Comparison of ENCODE assay signal across 8 cellular contexts in the genomic region with DNA sequence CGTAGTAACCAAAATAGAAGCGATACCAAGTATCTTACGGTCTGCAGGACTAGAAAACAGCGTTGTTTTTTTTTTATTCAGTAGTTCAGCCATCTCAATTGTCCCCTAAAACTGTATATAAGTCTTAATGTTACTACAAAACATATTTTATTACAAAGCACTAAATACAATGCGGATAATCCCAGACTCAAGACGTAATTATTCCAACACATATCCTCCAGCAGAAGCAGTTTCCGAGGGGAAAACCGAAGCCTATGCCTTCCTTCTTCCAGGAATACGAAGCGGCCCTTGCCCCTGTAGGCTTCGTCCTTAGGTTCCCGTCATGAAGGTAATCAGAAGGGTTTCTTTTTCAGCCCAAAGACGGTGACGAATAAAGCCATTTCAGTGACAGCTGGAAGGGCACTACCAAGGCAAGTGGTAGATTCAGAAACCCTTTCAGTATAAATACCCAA. TPM values are rescaled to one million over a fixed set of nuclear protein-coding genes. Genes with fewer than 3 reads are reported as not detected.
DNase-seq lines count a peak whose midpoint lies in the region; ATAC-seq, FAIRE-seq and TF ChIP-seq lines count a peak whose summit lies in the region.

No MANE protein-coding gene starts in this region.

- FAIRE-seq in A549 (lab: Jason Lieb, UNC): no peak

- no peaks in the 10 kb centered on the region for H3K36me3 Mint-ChIP-seq in HFFc6 (ENCODE audit: low read depth)

- H3K36me3 ChIP-seq in breast epithelium: no peaks in the 10 kb centered on the region

- H3K4me3 Mint-ChIP-seq in HFFc6: peak overlapping the region; percentile 91

- H3K27ac Mint-ChIP-seq in HFFc6: peak overlapping the region; percentile 100

- intact Hi-C loops in breast epithelium (cut with DNase I; ENCODE audit: low total_unique reads): no loop called here

- POLR2A ChIA-PET in A549 (lab: Yijun Ruan, JAX): interaction anchor here (0.6 to 2.1 kb wide), 34 partner anchors 10 to 488 kb away, joined by 3 to 45 read pairs (median 10); a partner anchor contains a TSS

- peaks cover 6% of the 10 kb centered on the region for H3K27me3 Mint-ChIP-seq in HFFc6 (ENCODE audit: insufficient read depth)

- no peak for TF ChIP-seq POLR2A in A549 (IDR thresholded peaks at IDR 0.05; ENCODE audit: low read length)
- no peak for TF ChIP-seq POLR2A in breast epithelium (IDR thresholded peaks at IDR 0.05)

- no peak for TF ChIP-seq EP300 in A549 (IDR thresholded peaks at IDR 0.05)

- CTCF ChIA-PET in A549 (lab: Yijun Ruan, JAX): interaction anchor here (0.6 to 3.1 kb wide), 8 partner anchors 11 to 613 kb away, joined by 3 to 11 read pairs (median 4); a partner anchor contains a TSS

- peaks cover 49% of the 10 kb centered on the region for H3K4me1 Mint-ChIP-seq in HFFc6 (ENCODE audit: low read depth)

- H3K27me3 ChIP-seq in breast epithelium: no peaks in the 10 kb centered on the region

- DNase-seq in A549 (ENCODE audit: low read depth in 1 of 2, low spot score in 1 of 2): peak in 1 of 2 experiments; percentile 59
- no peak for DNase-seq in HFFc6
- no peak for DNase-seq in breast epithelium (ENCODE audit: low spot score in 2 of 2)
- peak; percentile 86 for DNase-seq in middle frontal gyrus (ENCODE audit: extremely low spot score, low spot score)
- no peak for DNase-seq in OCI-M2 (lab: John Stamatoyannopoulos, UW; ENCODE audit: unreplicated experiment)
- DNase-seq in NCI-H2227 treated with DMSO at 0.1 percent for 48 hours (lab: John Stamatoyannopoulos, UW): no peak
- no peak for DNase-seq in kidney glomerular epithelial cell (lab: John Stamatoyannopoulos, UW)

- H3K9me3 ChIP-seq in A549: no peaks in the 10 kb centered on the region
- no peaks in the 10 kb centered on the region for H3K9me3 ChIP-seq in breast epithelium

- peak overlapping the region; percentile 41 for H3K4me3 ChIP-seq in A549
- peak overlapping the region; percentile 33 to 59 (median 47) for H3K4me3 ChIP-seq in breast epithelium

- H3K4me2 ChIP-seq in A549: peak overlapping the region; percentile 88

- H3K9me3 Mint-ChIP-seq in HFFc6: no peaks in the 10 kb centered on the region

- WGBS in A549 (ENCODE audit: missing lambda C conversion rate): 3% methylated on average over 14 of the region's 14 CpGs

- H3K27ac ChIP-seq in A549 (peak overlapping the region; percentile 86 to 88), breast epithelium (peak overlapping the region; percentile 95)

- TF ChIP-seq CTCF in A549 (IDR thresholded peaks at IDR 0.05) (no peak), HFFc6 (IDR thresholded peaks at IDR 0.05) (no peak), breast epithelium (IDR thresholded peaks at IDR 0.05) (no peak)

- H3K4me1 ChIP-seq in A549 (peaks cover 34% of the 10 kb centered on the region), breast epithelium (peaks cover 0 to 9% of the 10 kb centered on the region in 2 donors)

- TF ChIP-seq RAD21 in A549 (conservative IDR thresholded peaks at IDR 0.05 in 1 of 2, IDR thresholded peaks at IDR 0.05 in 1 of 2): no peak

- peak; percentile 10 to 13; a peak in 3 of 6 replicates for ATAC-seq in A549
- no peak for ATAC-seq in HG03135 (IDR thresholded peaks at IDR 0.05; ENCODE audit: unreplicated experiment)

TF ChIP-seq in A549, 52 proteins besides CTCF, POLR2A, EP300 and RAD21 (continues in another document):
- no peak for TF ChIP-seq HDAC2 (IDR thresholded peaks at IDR 0.05)
- TF ChIP-seq, protein P1, sequence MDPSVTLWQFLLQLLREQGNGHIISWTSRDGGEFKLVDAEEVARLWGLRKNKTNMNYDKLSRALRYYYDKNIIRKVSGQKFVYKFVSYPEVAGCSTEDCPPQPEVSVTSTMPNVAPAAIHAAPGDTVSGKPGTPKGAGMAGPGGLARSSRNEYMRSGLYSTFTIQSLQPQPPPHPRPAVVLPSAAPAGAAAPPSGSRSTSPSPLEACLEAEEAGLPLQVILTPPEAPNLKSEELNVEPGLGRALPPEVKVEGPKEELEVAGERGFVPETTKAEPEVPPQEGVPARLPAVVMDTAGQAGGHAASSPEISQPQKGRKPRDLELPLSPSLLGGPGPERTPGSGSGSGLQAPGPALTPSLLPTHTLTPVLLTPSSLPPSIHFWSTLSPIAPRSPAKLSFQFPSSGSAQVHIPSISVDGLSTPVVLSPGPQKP (IDR thresholded peaks at IDR 0.05; ENCODE audit: low read depth, low read length): no peak
- TF ChIP-seq CBX2 (IDR thresholded peaks at IDR 0.05; ENCODE audit: borderline replicate concordance, low read depth): no peak
- no peak for TF ChIP-seq SMC3 (IDR thresholded peaks at IDR 0.05)
- no peak for TF ChIP-seq ESRRA (IDR thresholded peaks at IDR 0.05; ENCODE audit: borderline replicate concordance, low read length)
- TF ChIP-seq, protein P2, sequence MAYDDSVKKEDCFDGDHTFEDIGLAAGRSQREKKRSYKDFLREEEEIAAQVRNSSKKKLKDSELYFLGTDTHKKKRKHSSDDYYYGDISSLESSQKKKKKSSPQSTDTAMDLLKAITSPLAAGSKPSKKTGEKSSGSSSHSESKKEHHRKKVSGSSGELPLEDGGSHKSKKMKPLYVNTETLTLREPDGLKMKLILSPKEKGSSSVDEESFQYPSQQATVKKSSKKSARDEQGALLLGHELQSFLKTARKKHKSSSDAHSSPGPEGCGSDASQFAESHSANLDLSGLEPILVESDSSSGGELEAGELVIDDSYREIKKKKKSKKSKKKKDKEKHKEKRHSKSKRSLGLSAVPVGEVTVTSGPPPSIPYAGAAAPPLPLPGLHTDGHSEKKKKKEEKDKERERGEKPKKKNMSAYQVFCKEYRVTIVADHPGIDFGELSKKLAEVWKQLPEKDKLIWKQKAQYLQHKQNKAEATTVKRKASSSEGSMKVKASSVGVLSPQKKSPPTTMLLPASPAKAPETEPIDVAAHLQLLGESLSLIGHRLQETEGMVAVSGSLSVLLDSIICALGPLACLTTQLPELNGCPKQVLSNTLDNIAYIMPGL (CRISPR knock-in tag; IDR thresholded peaks at IDR 0.05; ENCODE audit: borderline replicate concordance): no peak
- no peak for TF ChIP-seq SREBF2 (IDR thresholded peaks at IDR 0.05)
- TF ChIP-seq, protein P3, sequence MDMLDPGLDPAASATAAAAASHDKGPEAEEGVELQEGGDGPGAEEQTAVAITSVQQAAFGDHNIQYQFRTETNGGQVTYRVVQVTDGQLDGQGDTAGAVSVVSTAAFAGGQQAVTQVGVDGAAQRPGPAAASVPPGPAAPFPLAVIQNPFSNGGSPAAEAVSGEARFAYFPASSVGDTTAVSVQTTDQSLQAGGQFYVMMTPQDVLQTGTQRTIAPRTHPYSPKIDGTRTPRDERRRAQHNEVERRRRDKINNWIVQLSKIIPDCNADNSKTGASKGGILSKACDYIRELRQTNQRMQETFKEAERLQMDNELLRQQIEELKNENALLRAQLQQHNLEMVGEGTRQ (IDR thresholded peaks at IDR 0.05): no peak
- no peak for TF ChIP-seq JUNB (IDR thresholded peaks at IDR 0.05)
- no peak for TF ChIP-seq FOSB (CRISPR knock-in tag; IDR thresholded peaks at IDR 0.05)
- TF ChIP-seq RNF2 (IDR thresholded peaks at IDR 0.05; ENCODE audit: borderline replicate concordance, low read depth): no peak
- TF ChIP-seq JUN (IDR thresholded peaks at IDR 0.05): no peak

RNA-seq across cellular contexts. Expression of a gene that starts 2.3 kb away (rescaled TPM):
- polyA plus RNA-seq in A549 (2011; rRNA removed) (21.8 and 22.8 TPM in 2 replicates), A549 (2017; fragmentation: RNase III; extraction: RNeasy Plus Mini Kit Qiagen cat#74134 plus additional on column Dnase treatment) (16.0 to 19.2 TPM (median 17.0 TPM) in 3 replicates)
- polyA plus RNA-seq in A549 (2012; cell fraction: cytosol; rRNA removed): 27.0 and 28.5 TPM in 2 replicates
- 17.3 and 18.3 TPM in 2 replicates for polyA plus RNA-seq in A549 (2012; cell fraction: nucleus; rRNA removed)
- polyA minus RNA-seq in A549 (2011; rRNA and poly(A)+ RNA removed): 94.8 and 135 TPM in 2 replicates
- 10 to 100 TPM; 13.8 to 18.8 (median 17.5) TPM for total RNA-seq in HFFc6 (2021; fragmentation: NEBNext Ultra II Directional; extraction: Animal tissue kit (Norgen Biotek cat#: 25700))
- 10 to 100 TPM; 15.7 to 83.1 (median 41.0) TPM for total RNA-seq in breast epithelium

RNA-seq across cellular contexts. Expression of a gene that starts 11.1 kb away (rescaled TPM):
- polyA plus RNA-seq in A549 (2011; rRNA removed): 21.7 and 24.7 TPM in 2 replicates
- 20.5 and 26.1 TPM in 2 replicates for polyA plus RNA-seq in A549 (2012; cell fraction: cytosol; rRNA removed)
- polyA plus RNA-seq in A549 (2012; cell fraction: nucleus; rRNA removed): 23.5 and 36.3 TPM in 2 replicates
- 19.2 to 23.3 TPM (median 19.3 TPM) in 3 replicates for polyA plus RNA-seq in A549 (2017; fragmentation: RNase III; extraction: RNeasy Plus Mini Kit Qiagen cat#74134 plus additional on column Dnase treatment)
- 8.5 and 9.5 TPM in 2 replicates for polyA minus RNA-seq in A549 (2011; rRNA and poly(A)+ RNA removed)
- 10 to 100 TPM; 37.0 to 47.6 (median 44.5) TPM for total RNA-seq in HFFc6 (2021; fragmentation: NEBNext Ultra II Directional; extraction: Animal tissue kit (Norgen Biotek cat#: 25700))
- total RNA-seq in breast epithelium: 10 to 100 TPM; 21.8 to 30.2 (median 28.1) TPM

RNA-seq across cellular contexts. Expression of a gene that starts 16.1 kb away (rescaled TPM):
- 3.0 and 3.3 TPM in 2 replicates for polyA plus RNA-seq in A549 (2011; rRNA removed)
- 4.7 and 6.0 TPM in 2 replicates for polyA plus RNA-seq in A549 (2012; cell fraction: cytosol; rRNA removed)
- 5.1 and 6.7 TPM in 2 replicates for polyA plus RNA-seq in A549 (2012; cell fraction: nucleus; rRNA removed)
- 4.1 to 6.6 TPM (median 6.1 TPM) in 3 replicates for polyA plus RNA-seq in A549 (2017; fragmentation: RNase III; extraction: RNeasy Plus Mini Kit Qiagen cat#74134 plus additional on column Dnase treatment)
- polyA minus RNA-seq in A549 (2011; rRNA and poly(A)+ RNA removed): 3.4 and 3.8 TPM in 2 replicates
- total RNA-seq in HFFc6 (2021; fragmentation: NEBNext Ultra II Directional; extraction: Animal tissue kit (Norgen Biotek cat#: 25700)): 1 to 10 TPM; 4.4 to 6.0 (median 4.6) TPM
- 10 to 100 TPM in 2 of 3 donors, 1 to 10 TPM in 1; 8.5 to 11.5 (median 10.8) TPM for total RNA-seq in breast epithelium

RNA-seq across cellular contexts. Expression of a gene that starts 21.7 kb away (rescaled TPM):
- polyA plus RNA-seq in A549 (2011; rRNA removed) (5.5 and 5.6 TPM in 2 replicates), A549 (2017; fragmentation: RNase III; extraction: RNeasy Plus Mini Kit Qiagen cat#74134 plus additional on column Dnase treatment) (6.8 to 8.7 TPM (median 8.4 TPM) in 3 replicates)
- polyA plus RNA-seq in A549 (2012; cell fraction: cytosol; rRNA removed): 7.4 and 10.9 TPM in 2 replicates
- 53.8 and 57.6 TPM in 2 replicates for polyA plus RNA-seq in A549 (2012; cell fraction: nucleus; rRNA removed)
- 13.7 and 34.7 TPM in 2 replicates for polyA minus RNA-seq in A549 (2011; rRNA and poly(A)+ RNA removed)
- total RNA-seq in HFFc6 (2021; fragmentation: NEBNext Ultra II Directional; extraction: Animal tissue kit (Norgen Biotek cat#: 25700)): 10 to 100 TPM; 18.9 to 31.8 (median 26.9) TPM
- 100 to 1,000 TPM in 2 of 3 donors, 10 to 100 TPM in 1; 97.3 to 167 (median 115) TPM for total RNA-seq in breast epithelium

RNA-seq across cellular contexts. Expression of a gene that starts 36.5 kb away (rescaled TPM):
- polyA plus RNA-seq in A549 (2011; rRNA removed) (51.0 and 59.5 TPM in 2 replicates), A549 (2017; fragmentation: RNase III; extraction: RNeasy Plus Mini Kit Qiagen cat#74134 plus additional on column Dnase treatment) (124 to 137 TPM (median 130 TPM) in 3 replicates)
- polyA plus RNA-seq in A549 (2012; cell fraction: cytosol; rRNA removed): 161 and 188 TPM in 2 replicates
- 627 and 727 TPM in 2 replicates for polyA plus RNA-seq in A549 (2012; cell fraction: nucleus; rRNA removed)
- 58.8 and 80.3 TPM in 2 replicates for polyA minus RNA-seq in A549 (2011; rRNA and poly(A)+ RNA removed)
- total RNA-seq in HFFc6 (2021; fragmentation: NEBNext Ultra II Directional; extraction: Animal tissue kit (Norgen Biotek cat#: 25700)): 10 to 100 TPM; 24.5 to 43.4 (median 39.5) TPM
- 1 to 10 TPM in 2 of 3 donors, under 1 TPM in 1; 0.44 to 3.8 (median 1.6) TPM for total RNA-seq in breast epithelium
